13 cellular contexts compared by ENCODE assay signal in genomic region chr14:25108959-25109358, GRCh38. TPM values are rescaled to one million over a fixed set of nuclear protein-coding genes. Genes with fewer than 3 reads are reported as not detected.
DNase-seq lines count a peak whose midpoint lies in the region; ATAC-seq and TF ChIP-seq lines count a peak whose summit lies in the region.
"Had no signal": no experiment of that assay in that cellular context is flagged by ENCODE, and none has a peak within 500 bp of the region (broad histone marks: within the 10 kb centered on the region; RNA-seq: fewer than 3 reads in every experiment).

No MANE protein-coding gene starts in this region.

- 10 to 33% methylated on average over 2 of the region's 2 CpGs for WGBS in body of pancreas, 2 donors

- H3K27ac ChIP-seq in body of pancreas, result no peak overlapping the region

- H3K4me3 ChIP-seq in body of pancreas (no peak overlapping the region), retinal pigment epithelial cell (ENCODE audit: low read length) (no peak overlapping the region)
- H3K4me3 ChIP-seq: GM12878, heart left ventricle had no signal

- no peak for ATAC-seq in body of pancreas
- ATAC-seq in HG02970 (IDR thresholded peaks at IDR 0.05; ENCODE audit: low FRiP score, unreplicated experiment), result no peak
- ATAC-seq: GM12878, heart left ventricle had no signal

- no peak for TF ChIP-seq POLR2A in body of pancreas (IDR thresholded peaks at IDR 0.05)

- intact Hi-C loops in body of pancreas (cut with DNase I), result no loop called here

- no peaks in the 10 kb centered on the region for H3K36me3 ChIP-seq in body of pancreas (replicated peaks in 1 of 2; ENCODE audit: insufficient read depth in 1 of 2, low read depth in 2 of 2)
- H3K36me3 ChIP-seq: heart left ventricle had no signal

- TF ChIP-seq CTCF in body of pancreas (IDR thresholded peaks at IDR 0.05) (no peak), retinal pigment epithelial cell (conservative IDR thresholded peaks at IDR 0.05; ENCODE audit: low read depth, low read length) (no peak)

- no peaks in the 10 kb centered on the region for H3K27me3 ChIP-seq in body of pancreas
- H3K27me3 ChIP-seq: heart left ventricle had no signal

- H3K9me3 ChIP-seq in body of pancreas, result no peaks in the 10 kb centered on the region
- H3K9me3 ChIP-seq: heart left ventricle had no signal

- DNase-seq in NCI-H1417 (lab: John Stamatoyannopoulos, UW), result peak; percentile 28 to 75 (median 47)
- DNase-seq in NCI-H1417 treated with DMSO at 0.1 percent for 48 hours (lab: John Stamatoyannopoulos, UW), result no peak
- DNase-seq in NCI-H1092 (lab: John Stamatoyannopoulos, UW), result peak; percentile 17
- DNase-seq in body of pancreas, result peak; percentile 26 to 57 (median 36)
- DNase-seq in retinal pigment epithelial cell (ENCODE audit: low read depth), result peak; percentile 36
- DNase-seq in NCI-H1694 (lab: John Stamatoyannopoulos, UW), result no peak
- DNase-seq in AG08396 (ENCODE audit: low spot score), result no peak
- DNase-seq: activated naive CD4-positive, alpha-beta T cell treated with anti-CD3 and anti-CD28 coated beads, Interleukin-2, amount 10 ng/mL, durations not matched to agents 7 days and 5 days; central memory CD4-positive, alpha-beta T cell; NCI-H526 treated with DMSO at 0.1 percent for 48 hours had no signal

- peaks cover 31% of the 10 kb centered on the region for H3K4me1 ChIP-seq in body of pancreas

RNA-seq across cellular contexts. Expression of gene STXBP6, which starts 59.0 kb away (rescaled TPM):
- total RNA-seq in body of pancreas, result 10 to 100 TPM; 20.1 to 28.3 TPM

Comparison
In these comparisons a context has a peak if more than half of its experiments do, and no peak if none do; other contexts are left out.
1. DNase-seq: peak in NCI-H1417 (3 of 3), NCI-H1092 (single experiment), body of pancreas (4 of 4) and retinal pigment epithelial cell (single experiment); none in NCI-H1417 treated with DMSO at 0.1 percent for 48 hours (single experiment), NCI-H1694 (single experiment) and AG08396 (single experiment).